6 cellular contexts compared by ENCODE assay signal in the genomic region with DNA sequence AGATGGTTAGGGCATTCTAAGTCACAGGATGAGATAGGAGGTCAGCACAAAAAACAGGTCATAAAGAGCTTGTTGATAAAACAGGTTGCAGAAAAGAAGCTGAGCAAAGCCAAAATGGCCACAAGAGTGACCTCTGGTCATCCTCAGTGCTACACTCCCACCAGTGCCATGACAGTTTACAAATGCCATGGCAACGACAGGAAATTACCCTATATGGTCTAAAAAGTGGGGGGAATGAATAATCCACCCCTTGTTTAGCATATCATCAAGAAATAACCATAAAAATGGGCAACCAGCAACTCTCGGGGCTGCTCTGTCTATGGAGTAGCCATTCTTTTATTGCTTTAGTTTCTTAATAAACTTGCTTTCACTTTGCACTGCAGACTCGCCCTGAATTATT. TPM values are rescaled to one million over a fixed set of nuclear protein-coding genes. Genes with fewer than 3 reads are reported as not detected.
"Had no signal": no experiment of that assay in that cellular context is flagged by ENCODE, and none has a peak within 500 bp of the region (broad histone marks: within the 10 kb centered on the region; RNA-seq: fewer than 3 reads in every experiment).

No MANE protein-coding gene starts in this region.

RNA-seq across cellular contexts. Expression of a gene that starts 30.2 kb away (rescaled TPM):
- total RNA-seq: GM23248, H7, HepG2, HFFc6, HT1080 had no signal
- polyA plus RNA-seq: GM23248, HepG2, IgD-negative memory B cell had no signal
